12 cellular contexts compared by ENCODE assay signal in genomic region chr1:14913475-14914155, GRCh38.
A peak's percentile ranks its signal among the peaks of the same experiment; 100 is the strongest.
DNase-seq lines count a peak whose midpoint lies in the region; ATAC-seq and TF ChIP-seq lines count a peak whose summit lies in the region.
"Had no signal": no experiment of that assay in that cellular context is flagged by ENCODE, and none has a peak within 500 bp of the region (broad histone marks: within the 10 kb centered on the region; RNA-seq: fewer than 3 reads in every experiment).

No MANE protein-coding gene starts in this region.

- H3K4me2 ChIP-seq in BLaER1 (peak overlapping the region; percentile 75), osteoblast (ENCODE audit: insufficient read depth, low read length) (no peak overlapping the region)

- H3K27ac ChIP-seq in BLaER1, result peak overlapping the region; percentile 71
- H3K27ac ChIP-seq in HEK293 (ENCODE audit: extremely low read depth, low read depth, low read length), result no peak overlapping the region
- H3K27ac ChIP-seq in foreskin keratinocyte, result peak overlapping the region; percentile 33
- no peak overlapping the region for H3K27ac ChIP-seq in osteoblast (ENCODE audit: low read depth, low read length)

- H3K36me3 ChIP-seq in BLaER1 (no peaks in the 10 kb centered on the region), HEK293 (ENCODE audit: control insufficient read depth in 2 of 2, insufficient read depth in 1 of 2, low read length in 2 of 2) (no peaks in the 10 kb centered on the region), osteoblast (ENCODE audit: insufficient read depth, low read length) (no peaks in the 10 kb centered on the region)

- CTCF ChIA-PET in HEK293 (lab: Yijun Ruan, JAX), result interaction anchor here (0.6 to 1.5 kb wide), 3 partner anchors 13 to 92 kb away, joined by 3 to 5 read pairs (median 3); no protein-coding TSS in a partner anchor

- H2AFZ ChIP-seq in osteoblast (ENCODE audit: low read length), result no peak overlapping the region

- H3K4me3 ChIP-seq in BLaER1 (no peak overlapping the region), HEK293 (ENCODE audit: low read depth, low read length) (no peak overlapping the region), osteoblast (ENCODE audit: insufficient read depth, low read length) (no peak overlapping the region)

- ATAC-seq in foreskin keratinocyte (peak; percentile 68), HG03108 (IDR thresholded peaks at IDR 0.05; ENCODE audit: unreplicated experiment) (no peak)
- ATAC-seq: left lobe of liver had no signal

- no peaks in the 10 kb centered on the region for H3K79me2 ChIP-seq in osteoblast (ENCODE audit: insufficient read depth, low read length)

- H3K9me3 ChIP-seq in BLaER1 (no peaks in the 10 kb centered on the region), HEK293 (ENCODE audit: control insufficient read depth, insufficient read depth, low read depth, low read length) (no peaks in the 10 kb centered on the region), osteoblast (ENCODE audit: low read depth, low read length) (no peaks in the 10 kb centered on the region)

- peaks cover 48% of the 10 kb centered on the region for H3K4me1 ChIP-seq in BLaER1
- H3K4me1 ChIP-seq in HEK293 (ENCODE audit: control insufficient read depth, insufficient read depth, low read length), result no peaks in the 10 kb centered on the region
- H3K4me1 ChIP-seq in foreskin keratinocyte, result peaks cover 19% of the 10 kb centered on the region
- no peaks in the 10 kb centered on the region for H3K4me1 ChIP-seq in osteoblast (ENCODE audit: insufficient read depth, low read length)

- no peak for TF ChIP-seq CTCF in HEK293 (tag by site-specific recombination; IDR thresholded peaks at IDR 0.05)
- peak; percentile 16 for TF ChIP-seq CTCF in foreskin keratinocyte (conservative IDR thresholded peaks at IDR 0.05)
- no peak for TF ChIP-seq CTCF in osteoblast (IDR thresholded peaks at IDR 0.05; ENCODE audit: extremely low read depth, low read depth, low read length)

- H3K27me3 ChIP-seq in BLaER1 (no peaks in the 10 kb centered on the region; the same call in 1 of the 2 replicates), foreskin keratinocyte (no peaks in the 10 kb centered on the region), osteoblast (ENCODE audit: insufficient read depth, low read length) (no peaks in the 10 kb centered on the region)

- DNase-seq in NCI-H510A treated with DMSO at 0.1 percent for 48 hours (lab: John Stamatoyannopoulos, UW) (peak; percentile 92), foreskin keratinocyte (peak in 1 of 2 donors; percentile 75), GDM1 (lab: John Stamatoyannopoulos, UW) (no peak), osteoblast (ENCODE audit: insufficient read length, low spot score, missing footprints) (no peak), GM19238 (ENCODE audit: insufficient read length, low spot score) (no peak)
- DNase-seq: activated CD4-positive, alpha-beta memory T cell treated with anti-CD3 and anti-CD28 coated beads for 36 hours; activated naive CD8-positive, alpha-beta T cell treated with anti-CD3 and anti-CD28 coated beads for 36 hours; stimulated activated CD4-positive, alpha-beta T cell treated with anti-CD3 and anti-CD28 coated beads, Interleukin-4, amount 100 ng/mL, for 1 hour had no signal

- H4K20me1 ChIP-seq in BLaER1 (no peaks in the 10 kb centered on the region), osteoblast (ENCODE audit: insufficient read depth, low read length) (no peaks in the 10 kb centered on the region)

- POLR2A ChIA-PET in HEK293 (lab: Yijun Ruan, JAX), result no interaction called here

- no peak overlapping the region for H3K9ac ChIP-seq in BLaER1

TF ChIP-seq in HEK293, 187 proteins besides CTCF, POLR2A, EP300 and RAD21 (continues in another document):
- TF ChIP-seq HOXC10 (CRISPR knock-in tag; IDR thresholded peaks at IDR 0.05) (no peak), ZNF792 (tag by site-specific recombination; IDR thresholded peaks at IDR 0.05) (no peak), ZNF76 (tag by site-specific recombination; IDR thresholded peaks at IDR 0.05; ENCODE audit: borderline replicate concordance, low read depth) (no peak), ZNF664 (tag by site-specific recombination; IDR thresholded peaks at IDR 0.05) (no peak), SP7 (tag by site-specific recombination; IDR thresholded peaks at IDR 0.05) (peak; percentile 99), ZNF404 (tag by site-specific recombination; IDR thresholded peaks at IDR 0.05) (no peak), ZNF529 (tag by site-specific recombination; IDR thresholded peaks at IDR 0.05; ENCODE audit: insufficient replicate concordance) (no peak), ZNF157 (tag by site-specific recombination; IDR thresholded peaks at IDR 0.05) (no peak), ZBTB1 (tag by site-specific recombination; IDR thresholded peaks at IDR 0.05) (no peak), ZNF354C (tag by site-specific recombination; IDR thresholded peaks at IDR 0.05; ENCODE audit: borderline replicate concordance, low read depth) (no peak), ZNF26 (tag by site-specific recombination; IDR thresholded peaks at IDR 0.05) (no peak), GLIS2 (tag by site-specific recombination; IDR thresholded peaks at IDR 0.05) (no peak), ZNF701 (tag by site-specific recombination; IDR thresholded peaks at IDR 0.05) (no peak), ZBTB17 (tag by site-specific recombination; IDR thresholded peaks at IDR 0.05) (0 out of 2 replicates have a peak, but pooled peaks have one; percentile 18), PATZ1 (tag by site-specific recombination; IDR thresholded peaks at IDR 0.05) (peak; percentile 52; the same call in 1 of the 2 replicates), GLIS1 (tag by site-specific recombination; IDR thresholded peaks at IDR 0.05) (peak; percentile 89), ZBTB7A (tag by site-specific recombination; IDR thresholded peaks at IDR 0.05; ENCODE audit: low read depth) (no peak), KLF8 (tag by site-specific recombination; IDR thresholded peaks at IDR 0.05) (no peak), MZF1 (tag by site-specific recombination; IDR thresholded peaks at IDR 0.05; ENCODE audit: borderline replicate concordance) (no peak), SP2 (tag by site-specific recombination; IDR thresholded peaks at IDR 0.05) (no peak; the same call in 1 of the 2 replicates), ZNF510 (tag by site-specific recombination; IDR thresholded peaks at IDR 0.05; ENCODE audit: insufficient replicate concordance) (no peak), ZNF341 (tag by site-specific recombination; IDR thresholded peaks at IDR 0.05; ENCODE audit: low read depth) (no peak)
- TF ChIP-seq, protein P1, sequence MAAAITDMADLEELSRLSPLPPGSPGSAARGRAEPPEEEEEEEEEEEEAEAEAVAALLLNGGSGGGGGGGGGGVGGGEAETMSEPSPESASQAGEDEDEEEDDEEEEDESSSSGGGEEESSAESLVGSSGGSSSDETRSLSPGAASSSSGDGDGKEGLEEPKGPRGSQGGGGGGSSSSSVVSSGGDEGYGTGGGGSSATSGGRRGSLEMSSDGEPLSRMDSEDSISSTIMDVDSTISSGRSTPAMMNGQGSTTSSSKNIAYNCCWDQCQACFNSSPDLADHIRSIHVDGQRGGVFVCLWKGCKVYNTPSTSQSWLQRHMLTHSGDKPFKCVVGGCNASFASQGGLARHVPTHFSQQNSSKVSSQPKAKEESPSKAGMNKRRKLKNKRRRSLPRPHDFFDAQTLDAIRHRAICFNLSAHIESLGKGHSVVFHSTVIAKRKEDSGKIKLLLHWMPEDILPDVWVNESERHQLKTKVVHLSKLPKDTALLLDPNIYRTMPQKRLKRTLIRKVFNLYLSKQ (tag by site-specific recombination; IDR thresholded peaks at IDR 0.05; ENCODE audit: borderline replicate concordance), result no peak
- TF ChIP-seq, protein P2, sequence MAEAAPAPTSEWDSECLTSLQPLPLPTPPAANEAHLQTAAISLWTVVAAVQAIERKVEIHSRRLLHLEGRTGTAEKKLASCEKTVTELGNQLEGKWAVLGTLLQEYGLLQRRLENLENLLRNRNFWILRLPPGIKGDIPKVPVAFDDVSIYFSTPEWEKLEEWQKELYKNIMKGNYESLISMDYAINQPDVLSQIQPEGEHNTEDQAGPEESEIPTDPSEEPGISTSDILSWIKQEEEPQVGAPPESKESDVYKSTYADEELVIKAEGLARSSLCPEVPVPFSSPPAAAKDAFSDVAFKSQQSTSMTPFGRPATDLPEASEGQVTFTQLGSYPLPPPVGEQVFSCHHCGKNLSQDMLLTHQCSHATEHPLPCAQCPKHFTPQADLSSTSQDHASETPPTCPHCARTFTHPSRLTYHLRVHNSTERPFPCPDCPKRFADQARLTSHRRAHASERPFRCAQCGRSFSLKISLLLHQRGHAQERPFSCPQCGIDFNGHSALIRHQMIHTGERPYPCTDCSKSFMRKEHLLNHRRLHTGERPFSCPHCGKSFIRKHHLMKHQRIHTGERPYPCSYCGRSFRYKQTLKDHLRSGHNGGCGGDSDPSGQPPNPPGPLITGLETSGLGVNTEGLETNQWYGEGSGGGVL (tag by site-specific recombination; IDR thresholded peaks at IDR 0.05), result no peak

Comparison
In these comparisons a context has a peak if more than half of its experiments do, and no peak if none do; other contexts are left out.
1. H3K27ac ChIP-seq: peak in BLaER1 (single experiment) and foreskin keratinocyte (single experiment); none in HEK293 (single experiment) and osteoblast (single experiment).